In genomic region chr12:53675701-53676607, GRCh38 we compare ENCODE assay signal across 8 cellular contexts. TPM values are rescaled to one million over a fixed set of nuclear protein-coding genes. Genes with fewer than 3 reads are reported as not detected.
DNase-seq lines count a peak whose midpoint lies in the region; ATAC-seq lines count a peak whose summit lies in the region.

Gene ATP5MC2 (minus strand): TSS chr12:53676083. CDS start chr12:53672614, 3,469 bp downstream.

- DNase-seq in CD4-positive, CD25-positive, alpha-beta regulatory T cell: peak; percentile 96 to 99 (median 98)
- peak; percentile 99 for DNase-seq in NCI-H748 (lab: John Stamatoyannopoulos, UW; ENCODE audit: unreplicated experiment)
- peak; percentile 97 for DNase-seq in activated CD4-positive, alpha-beta T cell treated with anti-CD3 and anti-CD28 coated beads, Interleukin-2, amount 50 U/mL, for 1 hour
- DNase-seq in dedifferentiated amniotic fluid mesenchymal stem cell (ENCODE audit: extremely low spot score): peak; percentile 97
- DNase-seq in left lobe of liver (ENCODE audit: low spot score): peak; percentile 98
- peak; percentile 96 for DNase-seq in stimulated activated CD4-positive, alpha-beta T cell treated with anti-CD3 and anti-CD28 coated beads, Interleukin-2, amount 100 ng/mL, for 4 hours (ENCODE audit: low read depth)

- peaks cover 30% of the 10 kb centered on the region for H3K27me3 Mint-ChIP-seq in CD4-positive, CD25-positive, alpha-beta regulatory T cell

- peaks cover 17% of the 10 kb centered on the region for H3K36me3 ChIP-seq in CD4-positive, CD25-positive, alpha-beta regulatory T cell (ENCODE audit: control insufficient read depth, insufficient read depth, low read length)

- H3K4me1 Mint-ChIP-seq in CD4-positive, CD25-positive, alpha-beta regulatory T cell: peaks cover 10 to 38% (median 29%) of the 10 kb centered on the region in 4 donors

- peaks cover 20% of the 10 kb centered on the region for H3K27me3 ChIP-seq in CD4-positive, CD25-positive, alpha-beta regulatory T cell (ENCODE audit: control insufficient read depth, insufficient read depth, low read length)

- H3K4me3 Mint-ChIP-seq in CD4-positive, CD25-positive, alpha-beta regulatory T cell: peak within 1 kb of the TSS; percentile 91 to 95 (median 92)

- H3K36me3 Mint-ChIP-seq in CD4-positive, CD25-positive, alpha-beta regulatory T cell: peaks cover 13% of the 10 kb centered on the region

- peak; percentile 92 to 95 for ATAC-seq in CD4-positive, CD25-positive, alpha-beta regulatory T cell (ENCODE audit: low read depth in 2 of 2)
- ATAC-seq in GM19372 (IDR thresholded peaks at IDR 0.05; ENCODE audit: low read depth, unreplicated experiment) (peak; percentile 98), HG03558 (IDR thresholded peaks at IDR 0.05; ENCODE audit: extremely low read depth, unreplicated experiment) (peak; percentile 95), left lobe of liver (peak; percentile 96)

- H3K4me1 ChIP-seq in CD4-positive, CD25-positive, alpha-beta regulatory T cell (ENCODE audit: control insufficient read depth, insufficient read depth, low read length, poor library complexity, severe bottlenecking): peaks cover 24% of the 10 kb centered on the region

- H3K4me3 ChIP-seq in CD4-positive, CD25-positive, alpha-beta regulatory T cell (ENCODE audit: low read depth, low read length): peak within 1 kb of the TSS; percentile 90

- peak within 1 kb of the TSS; percentile 83 to 98 (median 96) for H3K27ac Mint-ChIP-seq in CD4-positive, CD25-positive, alpha-beta regulatory T cell

- peak within 1 kb of the TSS; percentile 83 for H3K27ac ChIP-seq in CD4-positive, CD25-positive, alpha-beta regulatory T cell (ENCODE audit: insufficient read depth, low read length, poor library complexity, severe bottlenecking)

- H3K9me3 ChIP-seq in CD4-positive, CD25-positive, alpha-beta regulatory T cell (ENCODE audit: control insufficient read depth in 2 of 2, low read length in 2 of 2): no peaks in the 10 kb centered on the region

- H3K9me3 Mint-ChIP-seq in CD4-positive, CD25-positive, alpha-beta regulatory T cell: no peaks in the 10 kb centered on the region

RNA-seq across cellular contexts. Expression of gene ATP5MC2, which starts in this region (rescaled TPM):
- total RNA-seq in CD4-positive, CD25-positive, alpha-beta regulatory T cell: 228 TPM
- 100 to 1,000 TPM; 577 to 700 (median 672) TPM for polyA plus RNA-seq in CD4-positive, CD25-positive, alpha-beta regulatory T cell
- total RNA-seq in left lobe of liver: 118 TPM

Comparison
In these comparisons a context has a peak if more than half of its experiments do, and no peak if none do; other contexts are left out.
1. Peak in every context shown above with its lines: DNase-seq, ATAC-seq, H3K4me3 ChIP-seq and H3K27ac ChIP-seq.